ENCODE assay signal across 8 cellular contexts in the genomic region with DNA sequence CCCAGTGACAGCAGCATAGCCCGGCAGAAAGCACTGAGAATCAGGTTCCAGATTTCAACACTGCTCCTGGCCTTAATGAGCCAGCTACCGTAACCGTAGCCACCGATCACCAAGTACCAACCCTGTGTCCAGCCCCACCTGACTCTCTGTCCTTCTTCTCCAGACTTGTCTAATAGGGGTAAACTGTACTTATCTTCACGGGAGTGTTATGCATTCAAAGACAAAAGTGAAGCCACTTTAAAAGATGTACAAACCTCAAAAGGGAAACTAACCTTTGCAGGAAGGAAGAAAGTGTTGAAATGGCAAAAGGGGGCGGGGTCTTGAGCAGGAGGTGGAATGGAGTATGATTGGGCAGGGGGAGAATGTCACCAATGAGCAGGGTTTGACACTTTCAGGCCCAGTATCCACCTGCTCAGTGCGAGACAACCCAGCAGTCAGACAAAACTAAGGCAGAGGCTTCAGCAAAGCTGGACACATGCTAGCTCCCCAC.
DNase-seq lines count a peak whose midpoint lies in the region; ATAC-seq and TF ChIP-seq lines count a peak whose summit lies in the region.

No MANE protein-coding gene starts in this region.

- intact Hi-C loops in gastrocnemius medialis (cut with DNase I; ENCODE audit: low total_unique reads): no loop called here

- no peaks in the 10 kb centered on the region for H3K9me3 ChIP-seq in gastrocnemius medialis

- TF ChIP-seq POLR2A in GM19193 (IDR thresholded peaks at IDR 0.05; ENCODE audit: extremely low read depth, insufficient read depth, insufficient read length) (peak; percentile 63), gastrocnemius medialis (IDR thresholded peaks at IDR 0.05) (no peak)

- H3K27me3 ChIP-seq in gastrocnemius medialis: no peaks in the 10 kb centered on the region

- H3K4me3 ChIP-seq in gastrocnemius medialis: no peak overlapping the region

- H3K27ac ChIP-seq in gastrocnemius medialis: no peak overlapping the region

- no peaks in the 10 kb centered on the region for H3K4me1 ChIP-seq in gastrocnemius medialis

- H3K36me3 ChIP-seq in gastrocnemius medialis: no peaks in the 10 kb centered on the region

- TF ChIP-seq CTCF in gastrocnemius medialis (IDR thresholded peaks at IDR 0.05 in 4 of 5, conservative IDR thresholded peaks at IDR 0.05 in 1 of 5): no peak

- in situ Hi-C loops in KBM-7 (cut with MboI; ENCODE audit: low pct_unique_long_range_greater_than_20kb, low sequenced_read_pairs) (no loop called here), gastrocnemius medialis (cut with MboI; ENCODE audit: low sequenced_read_pairs in 4 of 4) (no loop called here), ACHN (cut with HindIII; ENCODE audit: low pct_ligation_motif_present, low pct_unique_long_range_greater_than_20kb, low sequenced_read_pairs) (no loop called here)

- DNase-seq in KBM-7: peak; percentile 68
- peak; percentile 77 for DNase-seq in activated CD8-positive, alpha-beta memory T cell treated with anti-CD3 and anti-CD28 coated beads, Interleukin-2, amount 50 U/mL, for 48 hours
- DNase-seq in gastrocnemius medialis: no peak
- no peak for DNase-seq in NCI-H1417 (lab: John Stamatoyannopoulos, UW)
- no peak for DNase-seq in mesenteric fat pad (ENCODE audit: low spot score)
- no peak for DNase-seq in ACHN
- DNase-seq in HT-29 (ENCODE audit: low spot score): no peak

- ATAC-seq in gastrocnemius medialis: peak; percentile 67 to 70

Comparison
In these comparisons a context has a peak if more than half of its experiments do, and no peak if none do; other contexts are left out.
1. DNase-seq: peak in KBM-7 (single experiment) and activated CD8-positive, alpha-beta memory T cell treated with anti-CD3 and anti-CD28 coated beads, Interleukin-2, amount 50 U/mL, for 48 hours (single experiment); none in gastrocnemius medialis (0 of 2), NCI-H1417 (0 of 3), mesenteric fat pad (single experiment), ACHN (single experiment) and HT-29 (single experiment).